Comparison of ENCODE assay signal across 2 cellular contexts in the genomic region with DNA sequence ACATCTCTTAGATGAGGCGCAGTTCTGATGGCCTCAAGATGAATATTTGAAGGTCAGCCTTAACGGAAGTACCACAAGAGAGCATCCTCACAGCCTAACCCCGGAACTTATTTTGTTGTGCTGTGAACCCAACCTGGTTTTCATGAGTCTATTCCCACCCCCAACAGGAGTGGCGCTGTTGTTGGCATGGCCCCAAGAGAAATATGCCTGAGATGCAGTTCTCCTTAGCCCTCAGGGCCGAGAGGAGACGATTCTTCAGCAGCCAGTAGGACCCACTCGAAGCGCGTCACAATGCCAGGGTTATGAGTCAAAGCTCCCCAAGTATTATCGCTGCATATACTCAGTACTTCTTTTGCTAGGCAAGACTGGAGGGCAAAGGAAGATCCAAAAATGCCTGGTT.
TF ChIP-seq lines count a peak whose summit lies in the region.

No MANE protein-coding gene starts in this region.

TF ChIP-seq in GM23338, 12 proteins besides CTCF, POLR2A, EP300 and RAD21:
- TF ChIP-seq POLR2AphosphoS5 (IDR thresholded peaks at IDR 0.05; ENCODE audit: low read depth), result no peak
- no peak for TF ChIP-seq ZNF331 (CRISPR knock-in tag; IDR thresholded peaks at IDR 0.05; ENCODE audit: low read depth)
- TF ChIP-seq CREB1 (CRISPR knock-in tag; IDR thresholded peaks at IDR 0.05; ENCODE audit: low read depth), result no peak
- no peak for TF ChIP-seq ZNF114 (CRISPR knock-in tag; IDR thresholded peaks at IDR 0.05)
- TF ChIP-seq, protein P1, sequence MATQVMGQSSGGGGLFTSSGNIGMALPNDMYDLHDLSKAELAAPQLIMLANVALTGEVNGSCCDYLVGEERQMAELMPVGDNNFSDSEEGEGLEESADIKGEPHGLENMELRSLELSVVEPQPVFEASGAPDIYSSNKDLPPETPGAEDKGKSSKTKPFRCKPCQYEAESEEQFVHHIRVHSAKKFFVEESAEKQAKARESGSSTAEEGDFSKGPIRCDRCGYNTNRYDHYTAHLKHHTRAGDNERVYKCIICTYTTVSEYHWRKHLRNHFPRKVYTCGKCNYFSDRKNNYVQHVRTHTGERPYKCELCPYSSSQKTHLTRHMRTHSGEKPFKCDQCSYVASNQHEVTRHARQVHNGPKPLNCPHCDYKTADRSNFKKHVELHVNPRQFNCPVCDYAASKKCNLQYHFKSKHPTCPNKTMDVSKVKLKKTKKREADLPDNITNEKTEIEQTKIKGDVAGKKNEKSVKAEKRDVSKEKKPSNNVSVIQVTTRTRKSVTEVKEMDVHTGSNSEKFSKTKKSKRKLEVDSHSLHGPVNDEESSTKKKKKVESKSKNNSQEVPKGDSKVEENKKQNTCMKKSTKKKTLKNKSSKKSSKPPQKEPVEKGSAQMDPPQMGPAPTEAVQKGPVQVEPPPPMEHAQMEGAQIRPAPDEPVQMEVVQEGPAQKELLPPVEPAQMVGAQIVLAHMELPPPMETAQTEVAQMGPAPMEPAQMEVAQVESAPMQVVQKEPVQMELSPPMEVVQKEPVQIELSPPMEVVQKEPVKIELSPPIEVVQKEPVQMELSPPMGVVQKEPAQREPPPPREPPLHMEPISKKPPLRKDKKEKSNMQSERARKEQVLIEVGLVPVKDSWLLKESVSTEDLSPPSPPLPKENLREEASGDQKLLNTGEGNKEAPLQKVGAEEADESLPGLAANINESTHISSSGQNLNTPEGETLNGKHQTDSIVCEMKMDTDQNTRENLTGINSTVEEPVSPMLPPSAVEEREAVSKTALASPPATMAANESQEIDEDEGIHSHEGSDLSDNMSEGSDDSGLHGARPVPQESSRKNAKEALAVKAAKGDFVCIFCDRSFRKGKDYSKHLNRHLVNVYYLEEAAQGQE (IDR thresholded peaks at IDR 0.05; ENCODE audit: unreplicated experiment), result no peak
- TF ChIP-seq, protein P2, sequence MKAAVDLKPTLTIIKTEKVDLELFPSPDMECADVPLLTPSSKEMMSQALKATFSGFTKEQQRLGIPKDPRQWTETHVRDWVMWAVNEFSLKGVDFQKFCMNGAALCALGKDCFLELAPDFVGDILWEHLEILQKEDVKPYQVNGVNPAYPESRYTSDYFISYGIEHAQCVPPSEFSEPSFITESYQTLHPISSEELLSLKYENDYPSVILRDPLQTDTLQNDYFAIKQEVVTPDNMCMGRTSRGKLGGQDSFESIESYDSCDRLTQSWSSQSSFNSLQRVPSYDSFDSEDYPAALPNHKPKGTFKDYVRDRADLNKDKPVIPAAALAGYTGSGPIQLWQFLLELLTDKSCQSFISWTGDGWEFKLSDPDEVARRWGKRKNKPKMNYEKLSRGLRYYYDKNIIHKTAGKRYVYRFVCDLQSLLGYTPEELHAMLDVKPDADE (IDR thresholded peaks at IDR 0.05), result no peak
- TF ChIP-seq EZH2 (IDR thresholded peaks at IDR 0.05; ENCODE audit: low read depth, unreplicated experiment), result no peak
- TF ChIP-seq, protein P3, sequence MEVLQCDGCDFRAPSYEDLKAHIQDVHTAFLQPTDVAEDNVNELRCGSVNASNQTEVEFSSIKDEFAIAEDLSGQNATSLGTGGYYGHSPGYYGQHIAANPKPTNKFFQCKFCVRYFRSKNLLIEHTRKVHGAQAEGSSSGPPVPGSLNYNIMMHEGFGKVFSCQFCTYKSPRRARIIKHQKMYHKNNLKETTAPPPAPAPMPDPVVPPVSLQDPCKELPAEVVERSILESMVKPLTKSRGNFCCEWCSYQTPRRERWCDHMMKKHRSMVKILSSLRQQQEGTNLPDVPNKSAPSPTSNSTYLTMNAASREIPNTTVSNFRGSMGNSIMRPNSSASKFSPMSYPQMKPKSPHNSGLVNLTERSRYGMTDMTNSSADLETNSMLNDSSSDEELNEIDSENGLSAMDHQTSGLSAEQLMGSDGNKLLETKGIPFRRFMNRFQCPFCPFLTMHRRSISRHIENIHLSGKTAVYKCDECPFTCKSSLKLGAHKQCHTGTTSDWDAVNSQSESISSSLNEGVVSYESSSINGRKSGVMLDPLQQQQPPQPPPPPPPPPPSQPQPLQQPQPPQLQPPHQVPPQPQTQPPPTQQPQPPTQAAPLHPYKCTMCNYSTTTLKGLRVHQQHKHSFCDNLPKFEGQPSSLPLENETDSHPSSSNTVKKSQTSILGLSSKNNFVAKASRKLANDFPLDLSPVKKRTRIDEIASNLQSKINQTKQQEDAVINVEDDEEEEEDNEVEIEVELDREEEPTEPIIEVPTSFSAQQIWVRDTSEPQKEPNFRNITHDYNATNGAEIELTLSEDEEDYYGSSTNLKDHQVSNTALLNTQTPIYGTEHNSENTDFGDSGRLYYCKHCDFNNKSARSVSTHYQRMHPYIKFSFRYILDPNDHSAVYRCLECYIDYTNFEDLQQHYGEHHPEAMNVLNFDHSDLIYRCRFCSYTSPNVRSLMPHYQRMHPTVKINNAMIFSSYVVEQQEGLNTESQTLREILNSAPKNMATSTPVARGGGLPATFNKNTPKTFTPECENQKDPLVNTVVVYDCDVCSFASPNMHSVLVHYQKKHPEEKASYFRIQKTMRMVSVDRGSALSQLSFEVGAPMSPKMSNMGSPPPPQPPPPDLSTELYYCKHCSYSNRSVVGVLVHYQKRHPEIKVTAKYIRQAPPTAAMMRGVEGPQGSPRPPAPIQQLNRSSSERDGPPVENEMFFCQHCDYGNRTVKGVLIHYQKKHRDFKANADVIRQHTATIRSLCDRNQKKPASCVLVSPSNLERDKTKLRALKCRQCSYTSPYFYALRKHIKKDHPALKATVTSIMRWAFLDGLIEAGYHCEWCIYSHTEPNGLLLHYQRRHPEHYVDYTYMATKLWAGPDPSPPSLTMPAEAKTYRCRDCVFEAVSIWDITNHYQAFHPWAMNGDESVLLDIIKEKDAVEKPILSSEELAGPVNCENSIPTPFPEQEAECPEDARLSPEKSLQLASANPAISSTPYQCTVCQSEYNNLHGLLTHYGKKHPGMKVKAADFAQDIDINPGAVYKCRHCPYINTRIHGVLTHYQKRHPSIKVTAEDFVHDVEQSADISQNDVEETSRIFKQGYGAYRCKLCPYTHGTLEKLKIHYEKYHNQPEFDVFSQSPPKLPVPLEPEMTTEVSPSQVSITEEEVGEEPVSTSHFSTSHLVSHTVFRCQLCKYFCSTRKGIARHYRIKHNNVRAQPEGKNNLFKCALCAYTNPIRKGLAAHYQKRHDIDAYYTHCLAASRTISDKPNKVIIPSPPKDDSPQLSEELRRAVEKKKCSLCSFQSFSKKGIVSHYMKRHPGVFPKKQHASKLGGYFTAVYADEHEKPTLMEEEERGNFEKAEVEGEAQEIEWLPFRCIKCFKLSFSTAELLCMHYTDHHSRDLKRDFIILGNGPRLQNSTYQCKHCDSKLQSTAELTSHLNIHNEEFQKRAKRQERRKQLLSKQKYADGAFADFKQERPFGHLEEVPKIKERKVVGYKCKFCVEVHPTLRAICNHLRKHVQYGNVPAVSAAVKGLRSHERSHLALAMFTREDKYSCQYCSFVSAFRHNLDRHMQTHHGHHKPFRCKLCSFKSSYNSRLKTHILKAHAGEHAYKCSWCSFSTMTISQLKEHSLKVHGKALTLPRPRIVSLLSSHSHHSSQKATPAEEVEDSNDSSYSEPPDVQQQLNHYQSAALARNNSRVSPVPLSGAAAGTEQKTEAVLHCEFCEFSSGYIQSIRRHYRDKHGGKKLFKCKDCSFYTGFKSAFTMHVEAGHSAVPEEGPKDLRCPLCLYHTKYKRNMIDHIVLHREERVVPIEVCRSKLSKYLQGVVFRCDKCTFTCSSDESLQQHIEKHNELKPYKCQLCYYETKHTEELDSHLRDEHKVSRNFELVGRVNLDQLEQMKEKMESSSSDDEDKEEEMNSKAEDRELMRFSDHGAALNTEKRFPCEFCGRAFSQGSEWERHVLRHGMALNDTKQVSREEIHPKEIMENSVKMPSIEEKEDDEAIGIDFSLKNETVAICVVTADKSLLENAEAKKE (CRISPR knock-in tag; IDR thresholded peaks at IDR 0.05), result no peak
- TF ChIP-seq JUNB (IDR thresholded peaks at IDR 0.05; ENCODE audit: unreplicated experiment), result no peak
TF ChIP-seq in GM23338: peak in this region for 0.

TF ChIP-seq in H1, 55 proteins besides CTCF, POLR2A, EP300 and RAD21:
- TF ChIP-seq EZH2 (IDR thresholded peaks at IDR 0.05; ENCODE audit: low read depth, low read length, severe bottlenecking) (no peak), KDM1A (IDR thresholded peaks at IDR 0.05; ENCODE audit: borderline replicate concordance, low read length) (no peak), POLR2AphosphoS5 (IDR thresholded peaks at IDR 0.05; ENCODE audit: low read depth, low read length) (no peak), ZNF274 (IDR thresholded peaks at IDR 0.05; ENCODE audit: borderline replicate concordance, extremely low read depth, low read length) (no peak), SP2 (IDR thresholded peaks at IDR 0.05; ENCODE audit: low read length) (no peak), CBX5 (IDR thresholded peaks at IDR 0.05; ENCODE audit: low read depth, low read length) (no peak), BACH1 (IDR thresholded peaks at IDR 0.05; ENCODE audit: low read length) (no peak), PHF8 (conservative IDR thresholded peaks at IDR 0.05; ENCODE audit: low read depth, low read length) (no peak), TAF7 (optimal IDR thresholded peaks at IDR 0.05; ENCODE audit: borderline replicate concordance, low read depth, low read length) (no peak), RNF2 (IDR thresholded peaks at IDR 0.05; ENCODE audit: borderline replicate concordance, low read depth, low read length, missing control alignments, poor library complexity, severe bottlenecking) (no peak), RXRA (IDR thresholded peaks at IDR 0.05; ENCODE audit: insufficient read depth, low read depth, low read length) (no peak), RBBP5 (IDR thresholded peaks at IDR 0.05; ENCODE audit: borderline replicate concordance, low read depth, low read length) (no peak), SP1 (IDR thresholded peaks at IDR 0.05; ENCODE audit: low read depth, low read length) (no peak), HDAC6 (IDR thresholded peaks at IDR 0.05; ENCODE audit: low read depth, low read length) (no peak)
- TF ChIP-seq, protein P4, sequence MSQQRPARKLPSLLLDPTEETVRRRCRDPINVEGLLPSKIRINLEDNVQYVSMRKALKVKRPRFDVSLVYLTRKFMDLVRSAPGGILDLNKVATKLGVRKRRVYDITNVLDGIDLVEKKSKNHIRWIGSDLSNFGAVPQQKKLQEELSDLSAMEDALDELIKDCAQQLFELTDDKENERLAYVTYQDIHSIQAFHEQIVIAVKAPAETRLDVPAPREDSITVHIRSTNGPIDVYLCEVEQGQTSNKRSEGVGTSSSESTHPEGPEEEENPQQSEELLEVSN (IDR thresholded peaks at IDR 0.05), result no peak
- TF ChIP-seq, protein P5, sequence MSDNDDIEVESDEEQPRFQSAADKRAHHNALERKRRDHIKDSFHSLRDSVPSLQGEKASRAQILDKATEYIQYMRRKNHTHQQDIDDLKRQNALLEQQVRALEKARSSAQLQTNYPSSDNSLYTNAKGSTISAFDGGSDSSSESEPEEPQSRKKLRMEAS (IDR thresholded peaks at IDR 0.05), result no peak
